ENCODE assay signal across 22 cellular contexts in the genomic region with DNA sequence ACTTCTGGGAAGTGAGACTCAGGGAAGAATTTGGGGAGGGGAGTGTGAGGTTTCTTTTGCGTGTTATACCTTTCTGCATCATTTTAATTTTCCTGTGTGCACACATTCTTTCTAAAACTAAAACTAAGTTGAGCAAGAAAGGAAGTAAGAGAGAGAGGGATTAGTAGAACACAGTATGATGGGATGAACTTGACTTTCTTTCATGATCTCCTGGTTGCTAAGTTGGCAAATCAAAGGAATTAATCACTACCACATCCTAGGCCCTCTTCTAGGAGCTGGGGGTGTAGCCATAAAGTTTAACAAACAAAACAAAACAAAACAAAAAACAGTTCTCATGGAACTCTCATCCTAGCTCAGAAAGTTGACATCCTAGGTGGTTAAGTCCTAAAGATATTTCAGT. TPM values are rescaled to one million over a fixed set of nuclear protein-coding genes. Genes with fewer than 3 reads are reported as not detected.
DNase-seq lines count a peak whose midpoint lies in the region; ATAC-seq lines count a peak whose summit lies in the region.
"Had no signal": no experiment of that assay in that cellular context is flagged by ENCODE, and none has a peak within 500 bp of the region (broad histone marks: within the 10 kb centered on the region; RNA-seq: fewer than 3 reads in every experiment).

No MANE protein-coding gene starts in this region.

- no peaks in the 10 kb centered on the region; the same call in 1 of the 2 replicates for H3K9me3 ChIP-seq in SK-N-MC (ENCODE audit: low read depth, low read length)
- peaks cover 0 to 4% (median 4%) of the 10 kb centered on the region in 3 donors for H3K9me3 ChIP-seq in skeletal muscle tissue (ENCODE audit: control insufficient read depth in 3 of 3, low read length in 3 of 3)
- H3K9me3 ChIP-seq: A549, Caco-2, SJCRH30 had no signal

- peaks cover 35% of the 10 kb centered on the region for H3K4me1 Mint-ChIP-seq in activated naive CD4-positive, alpha-beta T cell treated with anti-CD3 and anti-CD28 coated beads for 36 hours (ENCODE audit: low read depth)
- H3K4me1 Mint-ChIP-seq in activated T-helper 17 cell treated with anti-CD3 and anti-CD28 coated beads, Interleukin-2, amount 50 U/mL, for 72 hours: peaks cover 25% of the 10 kb centered on the region
- H3K4me1 Mint-ChIP-seq in activated T-helper 1 cell treated with anti-CD3 and anti-CD28 coated beads, Interleukin-12 subunit alpha, Interleukin-12 subunit beta, Interleukin-2, Interleukin-4 antibody, amounts not matched to agents 30 ng/mL and 10 ng/mL and 1 ng/mL, durations not matched to agents 14 hours and 24 hours and 36 hours (ENCODE audit: low read depth): peaks cover 21% of the 10 kb centered on the region

- no peaks in the 10 kb centered on the region for H3K27me3 Mint-ChIP-seq in activated naive CD4-positive, alpha-beta T cell treated with anti-CD3 and anti-CD28 coated beads for 36 hours (ENCODE audit: low read depth)
- H3K27me3 Mint-ChIP-seq in activated T-helper 17 cell treated with anti-CD3 and anti-CD28 coated beads, Interleukin-2, amount 50 U/mL, for 72 hours: no peaks in the 10 kb centered on the region
- peaks cover 5% of the 10 kb centered on the region for H3K27me3 Mint-ChIP-seq in activated T-helper 1 cell treated with anti-CD3 and anti-CD28 coated beads, Interleukin-12 subunit alpha, Interleukin-12 subunit beta, Interleukin-2, Interleukin-4 antibody, amounts not matched to agents 30 ng/mL and 10 ng/mL and 1 ng/mL, durations not matched to agents 14 hours and 24 hours and 36 hours (ENCODE audit: insufficient read depth)

- peaks cover 4% of the 10 kb centered on the region for H3K36me3 Mint-ChIP-seq in activated naive CD4-positive, alpha-beta T cell treated with anti-CD3 and anti-CD28 coated beads for 36 hours (ENCODE audit: low read depth)
- no peaks in the 10 kb centered on the region for H3K36me3 Mint-ChIP-seq in activated T-helper 17 cell treated with anti-CD3 and anti-CD28 coated beads, Interleukin-2, amount 50 U/mL, for 72 hours (ENCODE audit: low read depth)
- peaks cover 7% of the 10 kb centered on the region for H3K36me3 Mint-ChIP-seq in activated T-helper 1 cell treated with anti-CD3 and anti-CD28 coated beads, Interleukin-12 subunit alpha, Interleukin-12 subunit beta, Interleukin-2, Interleukin-4 antibody, amounts not matched to agents 30 ng/mL and 10 ng/mL and 1 ng/mL, durations not matched to agents 14 hours and 24 hours and 36 hours (ENCODE audit: low read depth)
- H3K36me3 Mint-ChIP-seq: CD8-positive, alpha-beta T cell had no signal

- peak; percentile 73 for ATAC-seq in activated T-helper 17 cell treated with anti-CD3 and anti-CD28 coated beads, Interleukin-2, amount 50 U/mL, for 72 hours (replicated peaks)
- ATAC-seq: A549; CD8-positive, alpha-beta T cell; HCT116 had no signal

- intact Hi-C loops in activated naive CD4-positive, alpha-beta T cell treated with anti-CD3 and anti-CD28 coated beads for 36 hours (cut with micrococcal nuclease): loop anchor here (1.0 kb wide), 3 partner anchors 11 to 35 kb away; no protein-coding TSS in a partner anchor
- intact Hi-C loops in activated T-helper 1 cell treated with anti-CD3 and anti-CD28 coated beads, Interleukin-12 subunit alpha, Interleukin-12 subunit beta, Interleukin-2, Interleukin-4 antibody, amounts not matched to agents 30 ng/mL and 10 ng/mL and 1 ng/mL, durations not matched to agents 14 hours and 24 hours and 36 hours (cut with micrococcal nuclease): no loop called here

- no peaks in the 10 kb centered on the region for H3K27me3 ChIP-seq in skeletal muscle tissue (ENCODE audit: control insufficient read depth in 3 of 3, insufficient read depth in 3 of 3, low read length in 3 of 3)
- H3K27me3 ChIP-seq: SJCRH30 had no signal

- H3K9ac ChIP-seq in SK-N-MC (ENCODE audit: insufficient read length): no peak overlapping the region
- no peak overlapping the region for H3K9ac ChIP-seq in skeletal muscle tissue (ENCODE audit: low read depth in 1 of 3, low read length in 3 of 3)

- no peak overlapping the region for H3K4me3 Mint-ChIP-seq in activated naive CD4-positive, alpha-beta T cell treated with anti-CD3 and anti-CD28 coated beads for 36 hours
- peak overlapping the region; percentile 8 for H3K4me3 Mint-ChIP-seq in activated T-helper 17 cell treated with anti-CD3 and anti-CD28 coated beads, Interleukin-2, amount 50 U/mL, for 72 hours
- no peak overlapping the region for H3K4me3 Mint-ChIP-seq in activated T-helper 1 cell treated with anti-CD3 and anti-CD28 coated beads, Interleukin-12 subunit alpha, Interleukin-12 subunit beta, Interleukin-2, Interleukin-4 antibody, amounts not matched to agents 30 ng/mL and 10 ng/mL and 1 ng/mL, durations not matched to agents 14 hours and 24 hours and 36 hours
- H3K4me3 Mint-ChIP-seq: CD8-positive, alpha-beta T cell had no signal

- H3K27ac ChIP-seq in SK-N-MC (peak overlapping the region; percentile 88), skeletal muscle tissue (ENCODE audit: low read depth, low read length) (peak overlapping the region; percentile 18)
- H3K27ac ChIP-seq: A549, C4-2B, PC-9, SJCRH30 had no signal

- H3K36me3 ChIP-seq in SK-N-MC (ENCODE audit: insufficient read depth, low read length) (no peaks in the 10 kb centered on the region), skeletal muscle tissue (ENCODE audit: control insufficient read depth in 3 of 3, insufficient read depth in 3 of 3, low read length in 3 of 3) (no peaks in the 10 kb centered on the region)
- H3K36me3 ChIP-seq: SJCRH30 had no signal

- H3K27ac Mint-ChIP-seq in activated naive CD4-positive, alpha-beta T cell treated with anti-CD3 and anti-CD28 coated beads for 36 hours: peak overlapping the region; percentile 86
- peak overlapping the region; percentile 73 for H3K27ac Mint-ChIP-seq in activated T-helper 17 cell treated with anti-CD3 and anti-CD28 coated beads, Interleukin-2, amount 50 U/mL, for 72 hours
- no peak overlapping the region for H3K27ac Mint-ChIP-seq in activated T-helper 1 cell treated with anti-CD3 and anti-CD28 coated beads, Interleukin-12 subunit alpha, Interleukin-12 subunit beta, Interleukin-2, Interleukin-4 antibody, amounts not matched to agents 30 ng/mL and 10 ng/mL and 1 ng/mL, durations not matched to agents 14 hours and 24 hours and 36 hours
- H3K27ac Mint-ChIP-seq: CD8-positive, alpha-beta T cell had no signal

- DNase-seq in activated naive CD4-positive, alpha-beta T cell treated with anti-CD3 and anti-CD28 coated beads for 36 hours: no peak
- DNase-seq in activated naive CD4-positive, alpha-beta T cell (lab: John Stamatoyannopoulos, UW): no peak
- no peak for DNase-seq in SK-N-MC (ENCODE audit: low read depth, low spot score)
- no peak for DNase-seq in activated T-helper 1 cell treated with anti-CD3 and anti-CD28 coated beads, Interleukin-12 subunit alpha, Interleukin-12 subunit beta, Interleukin-2, Interleukin-4 antibody, amounts not matched to agents 30 ng/mL and 10 ng/mL and 1 ng/mL, durations not matched to agents 14 hours and 24 hours and 36 hours (ENCODE audit: low spot score)
- no peak for DNase-seq in GM03348 (ENCODE audit: low spot score)
- DNase-seq: Caco-2; CD8-positive, alpha-beta T cell; EL; GDM1; IMR-90; NCI-H1048; NCI-H1417; NCI-H1694; NCI-H2029 treated with DMSO at 0.1 percent for 48 hours; NCI-H526 treated with DMSO at 0.1 percent for 48 hours; PC-9; SJCRH30 had no signal

- no peaks in the 10 kb centered on the region for H3K4me1 ChIP-seq in skeletal muscle tissue (ENCODE audit: control insufficient read depth in 3 of 3, insufficient read depth in 3 of 3, low read length in 3 of 3)
- H3K4me1 ChIP-seq: Caco-2, SJCRH30 had no signal

- CTCF ChIA-PET in activated naive CD4-positive, alpha-beta T cell treated with anti-CD3 and anti-CD28 coated beads for 36 hours (lab: Charles Lee): no interaction called here

- peaks cover 6% of the 10 kb centered on the region for H3K9me3 Mint-ChIP-seq in activated naive CD4-positive, alpha-beta T cell treated with anti-CD3 and anti-CD28 coated beads for 36 hours
- H3K9me3 Mint-ChIP-seq in activated T-helper 17 cell treated with anti-CD3 and anti-CD28 coated beads, Interleukin-2, amount 50 U/mL, for 72 hours: peaks cover 11% of the 10 kb centered on the region
- H3K9me3 Mint-ChIP-seq in activated T-helper 1 cell treated with anti-CD3 and anti-CD28 coated beads, Interleukin-12 subunit alpha, Interleukin-12 subunit beta, Interleukin-2, Interleukin-4 antibody, amounts not matched to agents 30 ng/mL and 10 ng/mL and 1 ng/mL, durations not matched to agents 14 hours and 24 hours and 36 hours: peaks cover 14% of the 10 kb centered on the region
- H3K9me3 Mint-ChIP-seq: CD8-positive, alpha-beta T cell had no signal

- H3K4me3 ChIP-seq in SK-N-MC: no peak overlapping the region
- H3K4me3 ChIP-seq in skeletal muscle tissue (ENCODE audit: low read length in 3 of 3): no peak overlapping the region
- H3K4me3 ChIP-seq: A549, PC-9, SJCRH30 had no signal

RNA-seq across cellular contexts. Expression of a gene that starts 19.1 kb away (rescaled TPM):
- 10 to 100 TPM; 27.4 to 29.3 TPM for total RNA-seq in activated naive CD4-positive, alpha-beta T cell treated with anti-CD3 and anti-CD28 coated beads for 36 hours
- 10 to 100 TPM; 31.1 to 48.7 TPM for total RNA-seq in activated T-helper 17 cell treated with anti-CD3 and anti-CD28 coated beads, Interleukin-2, amount 50 U/mL, for 72 hours
- total RNA-seq in skeletal muscle tissue: 8.4 TPM
- 24.7 and 28.1 TPM in 2 replicates for total RNA-seq in activated T-helper 1 cell treated with anti-CD3 and anti-CD28 coated beads, Interleukin-12 subunit alpha, Interleukin-12 subunit beta, Interleukin-2, Interleukin-4 antibody, amounts not matched to agents 30 ng/mL and 10 ng/mL and 1 ng/mL, durations not matched to agents 14 hours and 24 hours and 36 hours
